24 cellular contexts compared by ENCODE assay signal in genomic region chr14:79248131-79248530, GRCh38.
"Had no signal": no experiment of that assay in that cellular context is flagged by ENCODE, and none has a peak within 500 bp of the region (broad histone marks: within the 10 kb centered on the region; RNA-seq: fewer than 3 reads in every experiment).

No MANE protein-coding gene starts in this region.

- H3K4me1 ChIP-seq: Peyer's patch, SJCRH30 had no signal

- H3K27ac ChIP-seq: Peyer's patch, RWPE1, SJCRH30, WERI-Rb-1 had no signal

- H3K4me3 Mint-ChIP-seq: activated CD8-positive, alpha-beta T cell treated with anti-CD3 and anti-CD28 coated beads, Interleukin-2, amount 10 ng/mL, durations not matched to agents 7 days and 5 days; activated naive CD8-positive, alpha-beta T cell had no signal

- H3K4me3 ChIP-seq: MG63, Peyer's patch, SJCRH30 had no signal

- ATAC-seq: activated CD4-positive, CD25-positive, alpha-beta regulatory T cell treated with anti-CD3 and anti-CD28 coated beads, Interleukin-2, amount 50 U/mL, for 24 hours; activated CD8-positive, alpha-beta T cell treated with anti-CD3 and anti-CD28 coated beads, Interleukin-2, amount 10 ng/mL, durations not matched to agents 7 days and 5 days had no signal

- H3K9me3 ChIP-seq: MG63, Peyer's patch, SJCRH30, SK-N-SH had no signal

- DNase-seq: activated CD4-positive, alpha-beta T cell treated with anti-CD3 and anti-CD28 coated beads for 4 hours; activated CD8-positive, alpha-beta memory T cell treated with anti-CD3 and anti-CD28 coated beads, Interleukin-2, amount 50 U/mL, for 48 hours; activated CD8-positive, alpha-beta T cell treated with anti-CD3 and anti-CD28 coated beads, Interleukin-2, amount 10 ng/mL, durations not matched to agents 7 days and 5 days; activated naive CD4-positive, alpha-beta T cell; activated T-cell treated with anti-CD3 and anti-CD28 coated beads, Interleukin-2, amount 50 U/mL, for 1 hour; amygdala; MG63; MV-4-11; NCI-H1092 treated with DMSO at 0.1 percent for 48 hours; NCI-H1417 treated with DMSO at 0.1 percent for 48 hours; NCI-H1694; NCI-H2029; NCI-H345; NCI-H510A; NCI-H526 treated with DMSO at 0.1 percent for 48 hours; Peyer's patch; Right ventricle myocardium superior; SJCRH30; SK-N-SH; T-helper 1 cell; WERI-Rb-1 had no signal

- H3K4me2 ChIP-seq: SK-N-SH had no signal

- H3K36me3 Mint-ChIP-seq: activated naive CD8-positive, alpha-beta T cell had no signal

- H3K36me3 ChIP-seq: MG63, Peyer's patch, SJCRH30, WERI-Rb-1 had no signal

- H3K9ac ChIP-seq: SK-N-SH had no signal

- H3K27me3 ChIP-seq: MG63, Peyer's patch, SJCRH30 had no signal

- H3K27ac Mint-ChIP-seq: activated CD8-positive, alpha-beta T cell treated with anti-CD3 and anti-CD28 coated beads, Interleukin-2, amount 10 ng/mL, durations not matched to agents 7 days and 5 days; activated naive CD8-positive, alpha-beta T cell had no signal
